ENCODE assay signal across 8 cellular contexts in the genomic region with DNA sequence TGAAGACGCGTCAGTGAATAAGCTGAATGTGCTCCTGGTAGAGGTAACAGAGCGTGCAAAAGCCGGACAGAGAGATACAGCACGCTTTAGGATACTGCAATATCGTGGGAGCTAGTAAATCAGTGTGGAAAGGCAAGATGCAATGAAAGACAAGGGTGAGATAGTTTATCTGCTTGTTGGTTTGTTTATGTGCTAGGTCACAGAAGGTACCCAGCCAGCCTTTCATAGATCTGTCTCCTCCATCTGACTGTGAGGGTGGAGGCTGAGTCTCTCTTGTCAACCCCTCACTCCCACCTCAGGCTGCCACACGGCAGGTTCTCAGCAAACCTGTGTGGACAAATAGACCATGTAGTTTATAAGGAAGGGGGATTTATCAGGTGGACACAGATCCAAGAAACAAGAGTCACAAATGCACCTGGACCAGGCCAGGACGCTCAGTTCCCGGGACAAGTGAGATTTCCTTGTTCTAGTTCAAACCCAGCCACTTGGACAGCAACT. TPM values are rescaled to one million over a fixed set of nuclear protein-coding genes. Genes with fewer than 3 reads are reported as not detected.
A peak's percentile ranks its signal among the peaks of the same experiment; 100 is the strongest.
DNase-seq lines count a peak whose midpoint lies in the region; ATAC-seq, FAIRE-seq and TF ChIP-seq lines count a peak whose summit lies in the region.

No MANE protein-coding gene starts in this region.

- H3K9me3 ChIP-seq in DND-41 (ENCODE audit: insufficient read depth, low read length, severe bottlenecking): no peaks in the 10 kb centered on the region
- H3K9me3 ChIP-seq in pancreas: no peaks in the 10 kb centered on the region

- WGBS in pancreas, 2 donors: 14 to 18% methylated on average over 9 of the region's 9 CpGs

- H3K27me3 ChIP-seq in DND-41 (ENCODE audit: insufficient read depth, low read length, poor library complexity) (no peaks in the 10 kb centered on the region), pancreas (no peaks in the 10 kb centered on the region)

- intact Hi-C loops in pancreas (cut with DNase I): no loop called here

- CTCF ChIA-PET in RWPE1 (lab: Yijun Ruan, JAX): interaction anchor here (1.2 kb wide), 1 partner anchor 9 kb away, joined by 3 read pairs; no protein-coding TSS in a partner anchor

- peak overlapping the region; percentile 58 for H3K27ac ChIP-seq in DND-41 (ENCODE audit: low read length)
- peak overlapping the region; percentile 87 for H3K27ac ChIP-seq in RWPE1
- peak overlapping the region; percentile 25 to 83 (median 66) for H3K27ac ChIP-seq in pancreas

- H3K4me2 ChIP-seq in DND-41 (ENCODE audit: insufficient read depth, low read length): peak overlapping the region; percentile 76

- POLR2A ChIA-PET in RWPE1 (lab: Yijun Ruan, JAX; ENCODE audit: low non-redundant PET): interaction anchor here (0.6 to 1.6 kb wide), 6 partner anchors 9 to 39 kb away, joined by 3 to 6 read pairs (median 3); partner anchors contain the start of gene DNAJB1

- peak overlapping the region; percentile 54; the same call in 1 of the 2 replicates for H3K9ac ChIP-seq in DND-41 (ENCODE audit: low read depth, low read length)

- ATAC-seq in DND-41 (ENCODE audit: insufficient read depth, low read depth): no peak
- ATAC-seq in esophagus mucosa: peak; percentile 1
- peak in 3 of 4 donors; percentile 10 to 21 (median 20) for ATAC-seq in pancreas
- no peak for ATAC-seq in GM19397 (IDR thresholded peaks at IDR 0.05; ENCODE audit: unreplicated experiment)

- H3K4me3 ChIP-seq in DND-41 (ENCODE audit: low read depth in 1 of 2, low read length in 2 of 2) (peak overlapping the region; percentile 1 to 62; a peak in 3 of 4 replicates), pancreas (peak overlapping the region in 3 of 4 donors; percentile 2 to 91 (median 72))

- H3K79me2 ChIP-seq in DND-41 (ENCODE audit: insufficient read depth, low read length): peaks cover 14% of the 10 kb centered on the region

- FAIRE-seq in pancreas (lab: Jason Lieb, UNC) (no peak), frontal cortex (lab: Jason Lieb, UNC) (no peak)

- H3K36me3 ChIP-seq in DND-41 (ENCODE audit: insufficient read depth, low read length) (peaks cover 7% of the 10 kb centered on the region), pancreas (no peaks in the 10 kb centered on the region)

- TF ChIP-seq CTCF in DND-41 (IDR thresholded peaks at IDR 0.05; ENCODE audit: borderline replicate concordance, extremely low read depth, low read length, poor library complexity, severe bottlenecking) (no peak), RWPE1 (conservative IDR thresholded peaks at IDR 0.05; ENCODE audit: low read depth) (no peak), pancreas (IDR thresholded peaks at IDR 0.05) (no peak), GM10266 (IDR thresholded peaks at IDR 0.05; ENCODE audit: control insufficient read depth, insufficient read depth, low read depth, missing control alignments) (no peak)

- peaks cover 7% of the 10 kb centered on the region; the same call in 1 of the 2 replicates for H4K20me1 ChIP-seq in DND-41 (ENCODE audit: insufficient read depth, low read length)

- H2AFZ ChIP-seq in DND-41 (ENCODE audit: low read depth, low read length): peak overlapping the region; percentile 68

- DNase-seq in DND-41 (no peak), RWPE1 (ENCODE audit: low spot score) (no peak), pancreas (no peak), GM10266 (ENCODE audit: extremely low spot score) (no peak), frontal cortex (ENCODE audit: low spot score in 2 of 2) (no peak)
- no peak for DNase-seq in activated CD4-positive, CD25-positive, alpha-beta regulatory T cell (lab: John Stamatoyannopoulos, UW)

- H3K4me1 ChIP-seq in DND-41 (ENCODE audit: insufficient read depth, low read length): peaks cover 28% of the 10 kb centered on the region
- peaks cover 0 to 5% (median 4%) of the 10 kb centered on the region in 3 donors for H3K4me1 ChIP-seq in pancreas

RNA-seq across cellular contexts. Expression of gene GIPC1, which starts 1.0 kb away (rescaled TPM):
- total RNA-seq in esophagus mucosa (254 TPM), pancreas (10 to 100 TPM; 19.0 to 34.0 (median 22.4) TPM), frontal cortex (39.1 TPM)
- 10 to 100 TPM; 53.0 to 53.1 TPM for polyA plus RNA-seq in pancreas

RNA-seq across cellular contexts. Expression of gene DNAJB1, which starts 21.3 kb away (rescaled TPM):
- 337 TPM for total RNA-seq in esophagus mucosa
- 10 to 100 TPM; 22.7 to 63.0 (median 29.3) TPM for total RNA-seq in pancreas
- polyA plus RNA-seq in pancreas: 10 to 100 TPM; 22.4 to 39.6 TPM
- 32.6 TPM for total RNA-seq in frontal cortex

RNA-seq across cellular contexts. Expression of gene PTGER1, which starts 21.7 kb away (rescaled TPM):
- total RNA-seq in esophagus mucosa (0.44 TPM), pancreas (under 1 TPM in 5 of 6 donors, not detected in 1; 0.12 to 0.58 (median 0.22) TPM), frontal cortex (not detected)
- polyA plus RNA-seq in pancreas: under 1 TPM; 0.31 to 0.61 TPM

RNA-seq across cellular contexts. Expression of gene TECR, which starts 32.5 kb away (rescaled TPM):
- 341 TPM for total RNA-seq in esophagus mucosa
- 10 to 100 TPM; 41.8 to 68.5 (median 50.8) TPM for total RNA-seq in pancreas
- polyA plus RNA-seq in pancreas: 100 to 1,000 TPM; 115 to 129 TPM
- total RNA-seq in frontal cortex: 13.9 TPM

Comparison
In these comparisons a context has a peak if more than half of its experiments do, and no peak if none do; other contexts are left out.
1. ATAC-seq: peak in esophagus mucosa (single experiment) and pancreas (3 of 4); none in DND-41 (single experiment) and GM19397 (single experiment).
2. Peak in every context shown above with its lines, with median percentiles within 50 percentile points of each other: H3K27ac ChIP-seq.